Comparison of ENCODE assay signal across 16 cellular contexts in the genomic region with DNA sequence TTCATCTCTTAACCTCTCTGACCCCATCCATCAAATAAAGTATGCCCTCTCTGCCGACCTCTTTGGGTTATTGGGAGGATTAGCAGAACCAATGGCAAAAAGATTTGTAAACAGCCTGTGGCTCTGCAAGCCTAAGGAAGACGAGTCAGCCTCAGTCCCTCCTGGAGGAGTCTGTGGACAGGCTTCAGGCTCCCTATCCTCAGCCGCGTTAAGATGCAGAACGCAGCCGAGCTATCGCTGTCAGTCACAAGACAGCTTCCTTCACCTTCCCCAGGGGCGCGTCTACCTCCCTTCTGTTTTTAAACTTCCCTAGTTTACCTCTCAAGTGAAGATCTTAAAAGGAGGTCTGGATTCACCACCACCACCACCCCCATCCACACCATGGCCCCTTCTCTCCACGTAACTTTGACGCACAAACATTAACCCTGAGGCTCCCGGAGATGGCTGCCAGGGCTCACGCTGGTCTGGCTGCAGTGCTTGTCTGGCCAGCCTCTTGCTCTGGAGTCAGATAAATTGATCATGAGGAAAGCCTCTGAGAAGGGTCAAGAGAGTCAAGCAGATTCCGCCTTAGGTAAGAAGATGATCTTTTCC. TPM values are rescaled to one million over a fixed set of nuclear protein-coding genes. Genes with fewer than 3 reads are reported as not detected.
A peak's percentile ranks its signal among the peaks of the same experiment; 100 is the strongest.
DNase-seq lines count a peak whose midpoint lies in the region; ATAC-seq and TF ChIP-seq lines count a peak whose summit lies in the region.
"Had no signal": no experiment of that assay in that cellular context is flagged by ENCODE, and none has a peak within 500 bp of the region (broad histone marks: within the 10 kb centered on the region; RNA-seq: fewer than 3 reads in every experiment).

No MANE protein-coding gene starts in this region.

- H3K9ac ChIP-seq in iPS-18a (ENCODE audit: low read length) (peak overlapping the region; percentile 10), smooth muscle cell (ENCODE audit: low read depth) (no peak overlapping the region)

- no peaks in the 10 kb centered on the region for H3F3A ChIP-seq in GM23338 (replicated peaks; ENCODE audit: low read depth)
- no peaks in the 10 kb centered on the region for H3F3A ChIP-seq in smooth muscle cell (ENCODE audit: low read depth)

- H3K9me3 Mint-ChIP-seq in GM23338: peaks cover 6% of the 10 kb centered on the region; the same call in 2 of the 3 replicates
- H3K9me3 Mint-ChIP-seq: CD4-positive, CD25-positive, alpha-beta regulatory T cell; dendritic cell treated with granulocyte-macrophage colony-stimulating factor and Interleukin-4, amounts not matched to agents 40 ng/mL and 50 ng/mL, for 4 days had no signal

- no peak overlapping the region for H3K4me3 Mint-ChIP-seq in GM23338
- H3K4me3 Mint-ChIP-seq: CD4-positive, CD25-positive, alpha-beta regulatory T cell; dendritic cell treated with granulocyte-macrophage colony-stimulating factor and Interleukin-4, amounts not matched to agents 40 ng/mL and 50 ng/mL, for 4 days had no signal

- H4K20me1 ChIP-seq in GM23338 (replicated peaks; ENCODE audit: insufficient read depth) (no peaks in the 10 kb centered on the region), smooth muscle cell (ENCODE audit: low read depth) (no peaks in the 10 kb centered on the region)

- intact Hi-C loops in sciatic nerve (cut with DNase I): no loop called here

- H3K36me3 ChIP-seq in GM23338 (ENCODE audit: insufficient read depth): no peaks in the 10 kb centered on the region
- H3K36me3 ChIP-seq in iPS-18a (ENCODE audit: control insufficient read depth, low read depth, low read length): no peaks in the 10 kb centered on the region
- H3K36me3 ChIP-seq in smooth muscle cell (ENCODE audit: low read depth): no peaks in the 10 kb centered on the region
- H3K36me3 ChIP-seq: left ventricle myocardium inferior, WERI-Rb-1 had no signal

- TF ChIP-seq CTCF in GM23338 (conservative IDR thresholded peaks at IDR 0.05; ENCODE audit: low read depth in 2 of 2) (no peak), astrocyte of the spinal cord (IDR thresholded peaks at IDR 0.05; ENCODE audit: low read depth, low read length) (no peak), smooth muscle cell (IDR thresholded peaks at IDR 0.05; ENCODE audit: borderline replicate concordance, insufficient read depth, poor library complexity, severe bottlenecking) (no peak)

- H2AFZ ChIP-seq in GM23338 (peak overlapping the region; percentile 67; the same call in 1 of the 2 replicates), smooth muscle cell (ENCODE audit: low read depth) (no peak overlapping the region)

- ATAC-seq in GM23338 (peak; percentile 27), sciatic nerve (no peak), GM19035 (IDR thresholded peaks at IDR 0.05; ENCODE audit: unreplicated experiment) (no peak)

- H3K27ac Mint-ChIP-seq in GM23338: no peak overlapping the region
- H3K27ac Mint-ChIP-seq: CD4-positive, CD25-positive, alpha-beta regulatory T cell; dendritic cell treated with granulocyte-macrophage colony-stimulating factor and Interleukin-4, amounts not matched to agents 40 ng/mL and 50 ng/mL, for 4 days had no signal

- H3K9me2 ChIP-seq in GM23338 (ENCODE audit: insufficient read depth): no peaks in the 10 kb centered on the region

- in situ Hi-C loops in astrocyte of the spinal cord (cut with HindIII; ENCODE audit: low sequenced_read_pairs): no loop called here

- DNase-seq in GM23338 (ENCODE audit: low spot score) (no peak), astrocyte of the spinal cord (ENCODE audit: low read depth, low spot score) (no peak), smooth muscle cell (lab: John Stamatoyannopoulos, UW; ENCODE audit: unreplicated experiment) (no peak), sciatic nerve (ENCODE audit: low spot score) (no peak), GM03348 (ENCODE audit: low spot score) (no peak)
- DNase-seq: activated effector memory CD4-positive, alpha-beta T cell treated with Interleukin-2 at 50 U/mL for 16 hours; CD4-positive, CD25-positive, alpha-beta regulatory T cell; left ventricle myocardium inferior; T-helper 1 cell had no signal

- peaks cover 3% of the 10 kb centered on the region for H3K27me3 Mint-ChIP-seq in GM23338 (ENCODE audit: insufficient read depth, low read depth, poor library complexity)

- H3K27me3 ChIP-seq in GM23338 (ENCODE audit: insufficient read depth) (peaks cover 28% of the 10 kb centered on the region), iPS-18a (ENCODE audit: control insufficient read depth, insufficient read depth, low read length) (peaks cover 31% of the 10 kb centered on the region), smooth muscle cell (ENCODE audit: low read depth) (peaks cover 32% of the 10 kb centered on the region)

- H3K9me3 ChIP-seq in iPS-18a (ENCODE audit: control insufficient read depth, low read depth, low read length) (no peaks in the 10 kb centered on the region), smooth muscle cell (replicated peaks; ENCODE audit: low read depth) (no peaks in the 10 kb centered on the region)
- H3K9me3 ChIP-seq: left ventricle myocardium inferior had no signal

- H3K79me2 ChIP-seq in GM23338 (replicated peaks; ENCODE audit: insufficient read depth) (no peaks in the 10 kb centered on the region), smooth muscle cell (ENCODE audit: low read depth) (no peaks in the 10 kb centered on the region)

- H3K4me1 Mint-ChIP-seq in GM23338: peaks cover 11% of the 10 kb centered on the region; the same call in 2 of the 3 replicates
- H3K4me1 Mint-ChIP-seq: CD4-positive, CD25-positive, alpha-beta regulatory T cell had no signal

- H3K4me1 ChIP-seq in GM23338 (ENCODE audit: insufficient read depth) (peaks cover 16% of the 10 kb centered on the region), iPS-18a (ENCODE audit: control insufficient read depth, low read depth, low read length) (peaks cover 11% of the 10 kb centered on the region), smooth muscle cell (ENCODE audit: low read depth) (peaks cover 12% of the 10 kb centered on the region)

- H3K4me2 ChIP-seq in GM23338 (peak overlapping the region; percentile 71), smooth muscle cell (no peak overlapping the region)

- 41% methylated on average over 14 of the region's 14 CpGs for WGBS in smooth muscle cell (ENCODE audit: low lambda C conversion rate)

- H3K27ac ChIP-seq in GM23338 (ENCODE audit: low read depth) (no peak overlapping the region), iPS-18a (ENCODE audit: low read length) (no peak overlapping the region), smooth muscle cell (ENCODE audit: low read depth) (no peak overlapping the region)
- H3K27ac ChIP-seq: left ventricle myocardium inferior, WERI-Rb-1 had no signal

- no peaks in the 10 kb centered on the region for H3K36me3 Mint-ChIP-seq in GM23338 (ENCODE audit: low read depth)
- H3K36me3 Mint-ChIP-seq: CD4-positive, CD25-positive, alpha-beta regulatory T cell had no signal

- H3K4me3 ChIP-seq in GM23338 (peak overlapping the region; percentile 38; the same call in 1 of the 2 replicates), astrocyte of the spinal cord (ENCODE audit: low read depth, low read length) (peak overlapping the region; percentile 31), iPS-18a (ENCODE audit: low read length) (peak overlapping the region; percentile 55), smooth muscle cell (peak overlapping the region; percentile 12)
- H3K4me3 ChIP-seq: left ventricle myocardium inferior had no signal

TF ChIP-seq in GM23338, 12 proteins besides CTCF, POLR2A, EP300 and RAD21:
- no peak for TF ChIP-seq CREB1 (CRISPR knock-in tag; IDR thresholded peaks at IDR 0.05; ENCODE audit: low read depth)
- TF ChIP-seq EZH2 (IDR thresholded peaks at IDR 0.05; ENCODE audit: low read depth, unreplicated experiment): no peak
- TF ChIP-seq, protein P1, sequence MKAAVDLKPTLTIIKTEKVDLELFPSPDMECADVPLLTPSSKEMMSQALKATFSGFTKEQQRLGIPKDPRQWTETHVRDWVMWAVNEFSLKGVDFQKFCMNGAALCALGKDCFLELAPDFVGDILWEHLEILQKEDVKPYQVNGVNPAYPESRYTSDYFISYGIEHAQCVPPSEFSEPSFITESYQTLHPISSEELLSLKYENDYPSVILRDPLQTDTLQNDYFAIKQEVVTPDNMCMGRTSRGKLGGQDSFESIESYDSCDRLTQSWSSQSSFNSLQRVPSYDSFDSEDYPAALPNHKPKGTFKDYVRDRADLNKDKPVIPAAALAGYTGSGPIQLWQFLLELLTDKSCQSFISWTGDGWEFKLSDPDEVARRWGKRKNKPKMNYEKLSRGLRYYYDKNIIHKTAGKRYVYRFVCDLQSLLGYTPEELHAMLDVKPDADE (IDR thresholded peaks at IDR 0.05): no peak
TF ChIP-seq in GM23338: peak in this region for 0.

RNA-seq across cellular contexts. Expression of a gene that starts 0.8 kb away (rescaled TPM):
- total RNA-seq in GM23338 (2014; rRNA removed; shearing (Covaris generic)): 0.76 and 2.8 TPM in 2 replicates
- polyA plus RNA-seq in GM23338 (2016; fragmentation: Nextera tagmentation; extraction: Ambion mirVana) (0.09 and 0.32 TPM in 2 replicates), smooth muscle cell (not detected in 2 replicates)
- total RNA-seq in smooth muscle cell (0.13 TPM in 1 of 2 replicates, not detected in the other), sciatic nerve (0.18 TPM)
- total RNA-seq: CD4-positive, CD25-positive, alpha-beta regulatory T cell; H4; left ventricle myocardium inferior; myocyte; pulmonary artery endothelial cell had no signal
- polyA plus RNA-seq: CD4-positive, CD25-positive, alpha-beta regulatory T cell had no signal
